In genomic region chr20:19628570-19629134, GRCh38 we compare ENCODE assay signal across 9 cellular contexts.
DNase-seq lines count a peak whose midpoint lies in the region; ATAC-seq and TF ChIP-seq lines count a peak whose summit lies in the region.
"Had no signal": no experiment of that assay in that cellular context is flagged by ENCODE, and none has a peak within 500 bp of the region (broad histone marks: within the 10 kb centered on the region; RNA-seq: fewer than 3 reads in every experiment).

No MANE protein-coding gene starts in this region.

- H3K27me3 ChIP-seq in HUES6 (ENCODE audit: control insufficient read depth, insufficient read depth, low read length) = no peaks in the 10 kb centered on the region

- H3K36me3 ChIP-seq in HUES6 (ENCODE audit: control insufficient read depth, insufficient read depth, low read length) = no peaks in the 10 kb centered on the region

- no peaks in the 10 kb centered on the region for H3K36me3 Mint-ChIP-seq in immature natural killer cell

- no peak for ATAC-seq in GM19467 (IDR thresholded peaks at IDR 0.05; ENCODE audit: unreplicated experiment)

- H3K4me3 Mint-ChIP-seq in immature natural killer cell = no peak overlapping the region

- no peak overlapping the region for H3K9ac ChIP-seq in HUES6 (ENCODE audit: low read length)

- H3K4me3 ChIP-seq in AG10803 (ENCODE audit: low read length) (no peak overlapping the region), HUES6 (ENCODE audit: low read depth, low read length) (no peak overlapping the region), astrocyte of the cerebellum (ENCODE audit: low read depth, low read length) (no peak overlapping the region)
- H3K4me3 ChIP-seq: skin epidermis had no signal

- H3K9me3 Mint-ChIP-seq in immature natural killer cell = no peaks in the 10 kb centered on the region

- peaks cover 0 to 6% (median 0%) of the 10 kb centered on the region in 3 donors for H3K27me3 Mint-ChIP-seq in immature natural killer cell (ENCODE audit: low read depth in 3 of 3)

- H3K27ac Mint-ChIP-seq in immature natural killer cell = no peak overlapping the region

- no peaks in the 10 kb centered on the region for H3K4me1 Mint-ChIP-seq in immature natural killer cell

- DNase-seq in AG10803 (ENCODE audit: low read depth) (peak; percentile 58), GM13976 (ENCODE audit: low spot score) (peak; percentile 70), NOMO-1 treated with dmso at 0.1 percent for 144 hours (lab: John Stamatoyannopoulos, UW; ENCODE audit: unreplicated experiment) (peak; percentile 1), astrocyte of the cerebellum (ENCODE audit: low read depth) (peak; percentile 29), immature natural killer cell (peak; percentile 13 to 27 (median 15))
- peak; percentile 34 for DNase-seq in stimulated activated CD4-positive, alpha-beta T cell treated with anti-CD3 and anti-CD28 coated beads, Interleukin-4, amount 100 ng/mL, for 24 hours

- H3K4me1 ChIP-seq in HUES6 (ENCODE audit: control insufficient read depth, insufficient read depth, low read length) = no peaks in the 10 kb centered on the region

- peak; percentile 83 for TF ChIP-seq CTCF in AG10803 (conservative IDR thresholded peaks at IDR 0.05; ENCODE audit: low read length)
- peak; percentile 64 for TF ChIP-seq CTCF in GM13976 (IDR thresholded peaks at IDR 0.05; ENCODE audit: borderline replicate concordance, control extremely low read depth, extremely low read depth, insufficient read depth, missing control alignments)
- peak; percentile 73 for TF ChIP-seq CTCF in astrocyte of the cerebellum (IDR thresholded peaks at IDR 0.05; ENCODE audit: low read depth, low read length, missing control alignments)

- H3K27ac ChIP-seq in HUES6 (ENCODE audit: low read depth, low read length) = peak overlapping the region; percentile 48; the same call in 1 of the 2 replicates
- H3K27ac ChIP-seq: skin epidermis had no signal

- peaks cover 6% of the 10 kb centered on the region; the same call in 1 of the 2 replicates for H3K9me3 ChIP-seq in HUES6 (ENCODE audit: control insufficient read depth, insufficient read depth, low read depth, low read length)

- in situ Hi-C loops in GM13976 (cut with MboI; ENCODE audit: low sequenced_read_pairs, unreplicated experiment) (no loop called here), astrocyte of the cerebellum (cut with HindIII; ENCODE audit: low sequenced_read_pairs) (no loop called here)

Comparison
In these comparisons a context has a peak if more than half of its experiments do, and no peak if none do; other contexts are left out.
1. DNase-seq: peak in every context shown above with its lines; median percentile 70 in GM13976; 58 in AG10803; 34 in stimulated activated CD4-positive, alpha-beta T cell treated with anti-CD3 and anti-CD28 coated beads, Interleukin-4, amount 100 ng/mL, for 24 hours; 29 in astrocyte of the cerebellum; 15 in immature natural killer cell; 1 in NOMO-1 treated with dmso at 0.1 percent for 144 hours.